ENCODE assay signal across 7 cellular contexts in genomic region chr9:33165263-33166151, GRCh38. TPM values are rescaled to one million over a fixed set of nuclear protein-coding genes. Genes with fewer than 3 reads are reported as not detected.
DNase-seq lines count a peak whose midpoint lies in the region; ATAC-seq, FAIRE-seq and TF ChIP-seq lines count a peak whose summit lies in the region.

No MANE protein-coding gene starts in this region.

- peak overlapping the region; percentile 92 for H3K4me3 Mint-ChIP-seq in astrocyte (ENCODE audit: unreplicated experiment)

- peaks cover 61% of the 10 kb centered on the region for H3K79me2 ChIP-seq in astrocyte (ENCODE audit: insufficient read depth, low read length)

- no peak for TF ChIP-seq CTCF in GM12864 (IDR thresholded peaks at IDR 0.05; ENCODE audit: low read depth, low read length, missing control alignments)
- no peak for TF ChIP-seq CTCF in astrocyte (IDR thresholded peaks at IDR 0.05; ENCODE audit: insufficient read depth, low read depth, low read length)

- H3K4me3 ChIP-seq in GM12864 (ENCODE audit: low read depth, low read length) (peak overlapping the region; percentile 93), astrocyte (ENCODE audit: insufficient read depth, low read depth, low read length) (peak overlapping the region; percentile 83)

- H3K27ac Mint-ChIP-seq in astrocyte (ENCODE audit: unreplicated experiment): peak overlapping the region; percentile 69

- peak overlapping the region; percentile 97 for H3K9ac ChIP-seq in astrocyte (ENCODE audit: low read length)

- no peaks in the 10 kb centered on the region for H3K27me3 ChIP-seq in astrocyte (ENCODE audit: insufficient read depth, low read length)

- no peak for FAIRE-seq in astrocyte (lab: Jason Lieb, UNC)

- no peaks in the 10 kb centered on the region for H3K9me3 Mint-ChIP-seq in astrocyte (ENCODE audit: unreplicated experiment)

- H3K36me3 Mint-ChIP-seq in astrocyte (ENCODE audit: low read depth, unreplicated experiment): no peaks in the 10 kb centered on the region

- peaks cover 4% of the 10 kb centered on the region for H3K27me3 Mint-ChIP-seq in astrocyte (ENCODE audit: low read depth, unreplicated experiment)

- H3K4me1 ChIP-seq in astrocyte (ENCODE audit: insufficient read depth, low read length): peaks cover 47% of the 10 kb centered on the region

- peaks cover 26% of the 10 kb centered on the region for H4K20me1 ChIP-seq in astrocyte (ENCODE audit: insufficient read depth, low read length)

- DNase-seq in GM12864 (ENCODE audit: low read depth): no peak
- DNase-seq in NOMO-1 (lab: John Stamatoyannopoulos, UW; ENCODE audit: unreplicated experiment in 2 of 2): peak; percentile 45 to 76
- DNase-seq in astrocyte (ENCODE audit: low read depth): peak; percentile 84
- peak; percentile 92 for DNase-seq in islet precursor cell
- DNase-seq in stimulated activated naive CD4-positive, alpha-beta T cell treated with Interleukin-2 at 50 U/mL for 16 hours (lab: John Stamatoyannopoulos, UW): peak; percentile 27
- no peak for DNase-seq in retina

- no peaks in the 10 kb centered on the region for H3K9me3 ChIP-seq in astrocyte (ENCODE audit: insufficient read depth, low read depth, low read length)

- ATAC-seq in GM21737 (IDR thresholded peaks at IDR 0.05; ENCODE audit: unreplicated experiment): peak; percentile 30

- peak overlapping the region; percentile 84 for H3K27ac ChIP-seq in astrocyte (ENCODE audit: low read depth, low read length)

- H3K4me2 ChIP-seq in astrocyte (ENCODE audit: low read length): peak overlapping the region; percentile 94

- peaks cover 40% of the 10 kb centered on the region for H3K4me1 Mint-ChIP-seq in astrocyte (ENCODE audit: low read depth, unreplicated experiment)

- no peak overlapping the region for H2AFZ ChIP-seq in astrocyte (ENCODE audit: low read depth, low read length)

- no peaks in the 10 kb centered on the region for H3K36me3 ChIP-seq in astrocyte (ENCODE audit: insufficient read depth, low read length)

RNA-seq across cellular contexts. Expression of gene B4GALT1, which starts 1.6 kb away (rescaled TPM):
- total RNA-seq in astrocyte: 93.1 and 103 TPM in 2 replicates

Comparison
In these comparisons a context has a peak if more than half of its experiments do, and no peak if none do; other contexts are left out.
1. DNase-seq: peak in NOMO-1 (2 of 2), astrocyte (single experiment), islet precursor cell (single experiment) and stimulated activated naive CD4-positive, alpha-beta T cell treated with Interleukin-2 at 50 U/mL for 16 hours (single experiment); none in GM12864 (single experiment) and retina (single experiment).